1 cellular context compared by ENCODE assay signal in genomic region chr2:175431054-175431780, GRCh38.
TF ChIP-seq lines count a peak whose summit lies in the region.

No MANE protein-coding gene starts in this region.

TF ChIP-seq in H1, 55 proteins besides CTCF, POLR2A, EP300 and RAD21 (continued from another document):
- TF ChIP-seq ZNF274 (IDR thresholded peaks at IDR 0.05; ENCODE audit: borderline replicate concordance, extremely low read depth, low read length) (no peak), CBX5 (IDR thresholded peaks at IDR 0.05; ENCODE audit: low read depth, low read length) (no peak), RFX5 (IDR thresholded peaks at IDR 0.05; ENCODE audit: borderline replicate concordance, low read depth, low read length) (no peak), BCL11A (IDR thresholded peaks at IDR 0.05; ENCODE audit: low read depth in 2 of 2, low read length in 2 of 2) (no peak), TAF1 (IDR thresholded peaks at IDR 0.05; ENCODE audit: low read depth, low read length) (no peak), EGR1 (IDR thresholded peaks at IDR 0.05; ENCODE audit: borderline replicate concordance, low read depth, low read length) (no peak), MAFK (IDR thresholded peaks at IDR 0.05; ENCODE audit: low read depth, low read length) (no peak), EZH2 (IDR thresholded peaks at IDR 0.05; ENCODE audit: low read depth, low read length, severe bottlenecking) (no peak), TCF12 (IDR thresholded peaks at IDR 0.05; ENCODE audit: low read depth, low read length) (no peak)
- TF ChIP-seq, protein P1, sequence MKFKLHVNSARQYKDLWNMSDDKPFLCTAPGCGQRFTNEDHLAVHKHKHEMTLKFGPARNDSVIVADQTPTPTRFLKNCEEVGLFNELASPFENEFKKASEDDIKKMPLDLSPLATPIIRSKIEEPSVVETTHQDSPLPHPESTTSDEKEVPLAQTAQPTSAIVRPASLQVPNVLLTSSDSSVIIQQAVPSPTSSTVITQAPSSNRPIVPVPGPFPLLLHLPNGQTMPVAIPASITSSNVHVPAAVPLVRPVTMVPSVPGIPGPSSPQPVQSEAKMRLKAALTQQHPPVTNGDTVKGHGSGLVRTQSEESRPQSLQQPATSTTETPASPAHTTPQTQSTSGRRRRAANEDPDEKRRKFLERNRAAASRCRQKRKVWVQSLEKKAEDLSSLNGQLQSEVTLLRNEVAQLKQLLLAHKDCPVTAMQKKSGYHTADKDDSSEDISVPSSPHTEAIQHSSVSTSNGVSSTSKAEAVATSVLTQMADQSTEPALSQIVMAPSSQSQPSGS (IDR thresholded peaks at IDR 0.05; ENCODE audit: low read length), result no peak
TF ChIP-seq in H1: peak in this region for 0.
